Comparison of ENCODE assay signal across 10 cellular contexts in genomic region chr1:93552751-93553455, GRCh38.
DNase-seq lines count a peak whose midpoint lies in the region; ATAC-seq and TF ChIP-seq lines count a peak whose summit lies in the region.
"Had no signal": no experiment of that assay in that cellular context is flagged by ENCODE, and none has a peak within 500 bp of the region (broad histone marks: within the 10 kb centered on the region; RNA-seq: fewer than 3 reads in every experiment).

No MANE protein-coding gene starts in this region.

- H3K4me1 Mint-ChIP-seq in glutamatergic neuron (ENCODE audit: low read depth, unreplicated experiment) = peaks cover 56% of the 10 kb centered on the region
- H3K4me1 Mint-ChIP-seq in activated naive CD8-positive, alpha-beta T cell treated with anti-CD3 and anti-CD28 coated beads, Interleukin-2, amount 50 U/mL, for 24 hours = peaks cover 9% of the 10 kb centered on the region

- peaks cover 22% of the 10 kb centered on the region for H3K9me3 Mint-ChIP-seq in glutamatergic neuron (ENCODE audit: unreplicated experiment)
- H3K9me3 Mint-ChIP-seq in activated naive CD8-positive, alpha-beta T cell treated with anti-CD3 and anti-CD28 coated beads, Interleukin-2, amount 50 U/mL, for 24 hours = peaks cover 2% of the 10 kb centered on the region

- H3K4me3 Mint-ChIP-seq in glutamatergic neuron (ENCODE audit: unreplicated experiment) = peak overlapping the region; percentile 56
- H3K4me3 Mint-ChIP-seq in activated naive CD8-positive, alpha-beta T cell treated with anti-CD3 and anti-CD28 coated beads, Interleukin-2, amount 50 U/mL, for 24 hours = no peak overlapping the region

- H3K36me3 ChIP-seq in HUES64 (ENCODE audit: insufficient read depth, low read length) (peaks cover 78% of the 10 kb centered on the region), skeletal muscle satellite cell (ENCODE audit: insufficient read depth, low read length) (peaks cover 10% of the 10 kb centered on the region)

- no peak for ATAC-seq in HG02763 (IDR thresholded peaks at IDR 0.05; ENCODE audit: unreplicated experiment)
- ATAC-seq in activated naive CD8-positive, alpha-beta T cell treated with anti-CD3 and anti-CD28 coated beads, Interleukin-2, amount 50 U/mL, for 24 hours = no peak
- ATAC-seq: foreskin keratinocyte had no signal

- H3K27me3 ChIP-seq in HUES64 (ENCODE audit: insufficient read depth, low read length) (no peaks in the 10 kb centered on the region), skeletal muscle satellite cell (ENCODE audit: control insufficient read depth, insufficient read depth, low read length) (no peaks in the 10 kb centered on the region)
- H3K27me3 ChIP-seq: foreskin keratinocyte had no signal

- H3K4me1 ChIP-seq in HUES64 (ENCODE audit: insufficient read depth, low read length) (peaks cover 23% of the 10 kb centered on the region), skeletal muscle satellite cell (ENCODE audit: control insufficient read depth, insufficient read depth, low read length) (peaks cover 39% of the 10 kb centered on the region)
- H3K4me1 ChIP-seq: foreskin keratinocyte had no signal

- peak; percentile 32 for DNase-seq in SK-N-DZ (ENCODE audit: low spot score)
- DNase-seq in glutamatergic neuron = peak; percentile 69
- DNase-seq in cortex of kidney (lab: John Stamatoyannopoulos, UW) = no peak
- no peak for DNase-seq in ACHN
- DNase-seq in activated naive CD8-positive, alpha-beta T cell treated with anti-CD3 and anti-CD28 coated beads, Interleukin-2, amount 50 U/mL, for 24 hours = no peak
- DNase-seq: OCI-M1 had no signal

- H3K4me2 ChIP-seq in skeletal muscle satellite cell (ENCODE audit: low read length) = peak overlapping the region; percentile 45

- H3K9ac ChIP-seq in HUES64 (ENCODE audit: low read depth, low read length) (no peak overlapping the region), skeletal muscle satellite cell (ENCODE audit: low read depth, low read length) (no peak overlapping the region)

- H3K4me3 ChIP-seq in HUES64 (ENCODE audit: low read length) (no peak overlapping the region), skeletal muscle satellite cell (ENCODE audit: low read length) (no peak overlapping the region)

- H3K27ac ChIP-seq in HUES64 (ENCODE audit: low read depth, low read length) = peak overlapping the region; percentile 52; the same call in 1 of the 2 replicates
- H3K27ac ChIP-seq: foreskin keratinocyte had no signal

- H3K36me3 Mint-ChIP-seq in glutamatergic neuron (ENCODE audit: unreplicated experiment) = peaks cover 2% of the 10 kb centered on the region
- H3K36me3 Mint-ChIP-seq in activated naive CD8-positive, alpha-beta T cell treated with anti-CD3 and anti-CD28 coated beads, Interleukin-2, amount 50 U/mL, for 24 hours (ENCODE audit: low read depth) = no peaks in the 10 kb centered on the region

- peaks cover 14% of the 10 kb centered on the region for H3K27me3 Mint-ChIP-seq in glutamatergic neuron (ENCODE audit: unreplicated experiment)
- H3K27me3 Mint-ChIP-seq in activated naive CD8-positive, alpha-beta T cell treated with anti-CD3 and anti-CD28 coated beads, Interleukin-2, amount 50 U/mL, for 24 hours = peaks cover 9% of the 10 kb centered on the region

- no peak for TF ChIP-seq CTCF in glutamatergic neuron (IDR thresholded peaks at IDR 0.05; ENCODE audit: partially characterized antibody, unreplicated experiment)

- WGBS in HUES64 = 60% methylated on average over 9 of the region's 9 CpGs

- H3K27ac Mint-ChIP-seq in glutamatergic neuron (ENCODE audit: unreplicated experiment) = peak overlapping the region; percentile 86
- no peak overlapping the region for H3K27ac Mint-ChIP-seq in activated naive CD8-positive, alpha-beta T cell treated with anti-CD3 and anti-CD28 coated beads, Interleukin-2, amount 50 U/mL, for 24 hours

- H3K9me3 ChIP-seq in HUES64 (ENCODE audit: insufficient read depth, low read depth, low read length) = no peaks in the 10 kb centered on the region
- H3K9me3 ChIP-seq in skeletal muscle satellite cell (replicated peaks; ENCODE audit: low read length) = no peaks in the 10 kb centered on the region

- in situ Hi-C loops in ACHN (cut with HindIII; ENCODE audit: low pct_ligation_motif_present, low pct_unique_long_range_greater_than_20kb, low sequenced_read_pairs) = no loop called here

Comparison
In these comparisons a context has a peak if more than half of its experiments do, and no peak if none do; other contexts are left out.
1. DNase-seq: peak in SK-N-DZ (single experiment) and glutamatergic neuron (single experiment); none in cortex of kidney (single experiment), ACHN (single experiment) and activated naive CD8-positive, alpha-beta T cell treated with anti-CD3 and anti-CD28 coated beads, Interleukin-2, amount 50 U/mL, for 24 hours (single experiment).